Comparison of ENCODE assay signal across 12 cellular contexts in the genomic region with DNA sequence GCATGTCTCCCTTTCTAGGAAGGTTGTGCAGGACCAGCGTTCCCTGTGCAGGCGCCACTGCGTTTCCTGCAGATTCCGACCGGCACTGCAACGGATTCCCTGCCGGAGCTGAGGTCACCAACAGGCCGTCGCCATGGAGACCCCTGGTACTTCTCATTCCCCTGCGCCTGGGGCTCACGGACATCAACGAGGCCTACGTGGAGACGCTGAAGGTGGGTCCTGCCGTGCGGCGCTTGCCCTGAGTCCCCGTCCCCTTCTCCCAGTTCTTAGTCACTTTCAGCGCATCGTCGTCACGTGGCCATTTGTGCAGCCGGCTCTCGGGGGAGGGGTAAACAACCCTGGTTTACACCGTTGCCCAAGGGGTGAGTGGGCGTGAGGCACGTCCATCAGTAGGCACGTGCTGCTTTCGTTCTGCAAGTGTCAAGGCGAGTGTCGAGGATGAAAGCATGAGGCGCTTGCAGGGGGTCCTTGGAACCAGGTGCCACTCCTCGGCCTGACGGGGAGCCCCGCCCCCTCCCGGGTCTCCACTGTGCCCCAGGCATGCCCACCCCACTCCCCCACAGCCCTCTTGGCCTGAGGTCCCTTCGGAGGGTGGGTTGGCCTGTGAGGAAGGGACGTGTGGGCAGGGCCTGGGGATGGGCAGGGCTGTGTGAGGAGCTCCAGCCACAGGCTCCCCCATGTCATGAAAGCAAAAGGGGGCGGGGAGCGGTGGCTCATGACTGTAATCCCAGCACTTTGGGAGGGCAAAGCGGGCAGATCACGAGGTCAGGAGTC. TPM values are rescaled to one million over a fixed set of nuclear protein-coding genes. Genes with fewer than 3 reads are reported as not detected.
DNase-seq lines count a peak whose midpoint lies in the region; TF ChIP-seq lines count a peak whose summit lies in the region.
"Had no signal": no experiment of that assay in that cellular context is flagged by ENCODE, and none has a peak within 500 bp of the region (broad histone marks: within the 10 kb centered on the region; RNA-seq: fewer than 3 reads in every experiment).

No MANE protein-coding gene starts in this region.

- H3K79me1 ChIP-seq in neuronal stem cell (ENCODE audit: low read depth, low read length) = peaks cover 6% of the 10 kb centered on the region

- TF ChIP-seq RAD21 in SK-N-SH (IDR thresholded peaks at IDR 0.05; ENCODE audit: low read length) = peak; percentile 33; the same call in 1 of the 2 replicates

- CTCF ChIA-PET in SK-N-SH (lab: Yijun Ruan, JAX) = interaction anchor here (0.8 to 3.3 kb wide), 8 partner anchors 8 to 312 kb away, joined by 3 to 32 read pairs (median 6); a partner anchor contains a TSS
- CTCF ChIA-PET in HEK293T (lab: Yijun Ruan, JAX) = no interaction called here

- no peak overlapping the region for H4K91ac ChIP-seq in neuronal stem cell (ENCODE audit: low read depth, low read length, poor library complexity)

- H2AFZ ChIP-seq in SK-N-SH (ENCODE audit: low read depth) = no peak overlapping the region
- no peak overlapping the region for H2AFZ ChIP-seq in neuronal stem cell (ENCODE audit: low read length)

- H3K27ac ChIP-seq in SK-N-SH (ENCODE audit: low read depth in 2 of 2, low read length in 1 of 2) (peak overlapping the region; percentile 45 to 87; a peak in 3 of 4 replicates), dorsolateral prefrontal cortex (peak overlapping the region in 50 of 59 donors; percentile 2 to 86 (median 63)), neuronal stem cell (replicated peaks; ENCODE audit: low read length) (no peak overlapping the region)
- H3K27ac ChIP-seq: C4-2B, lower lobe of right lung had no signal

- H3K14ac ChIP-seq in neuronal stem cell (ENCODE audit: low read length) = no peak overlapping the region

- no peak overlapping the region for H2AK5ac ChIP-seq in neuronal stem cell (ENCODE audit: low read depth, low read length)

- intact Hi-C loops in dorsolateral prefrontal cortex (cut with DNase I) = loop anchor here in 1 of 2 donors (10.0 kb wide), 1 partner anchor 208 kb away; no protein-coding TSS in a partner anchor

- H3K23ac ChIP-seq in neuronal stem cell (ENCODE audit: low read depth, low read length, poor library complexity) = no peak overlapping the region

- no peak overlapping the region for H2BK15ac ChIP-seq in neuronal stem cell (ENCODE audit: low read length)

- TF ChIP-seq CTCF in SK-N-SH (IDR thresholded peaks at IDR 0.05) (no peak), dorsolateral prefrontal cortex (IDR thresholded peaks at IDR 0.05 in 54 of 56, conservative IDR thresholded peaks at IDR 0.05 in 2 of 56; ENCODE audit: low read depth in 1 of 56, partially characterized antibody in 56 of 56) (no peak)

- peaks cover 24% of the 10 kb centered on the region for H3F3A ChIP-seq in SK-N-SH (replicated peaks; ENCODE audit: insufficient read depth)

- H3K4me2 ChIP-seq in SK-N-SH (peak overlapping the region; percentile 44; the same call in 1 of the 2 replicates), neuronal stem cell (ENCODE audit: insufficient read depth, low read length, poor library complexity, severe bottlenecking) (no peak overlapping the region)

- no peak overlapping the region for H2BK12ac ChIP-seq in neuronal stem cell (ENCODE audit: low read length)

- H3K9me2 ChIP-seq in SK-N-SH = no peaks in the 10 kb centered on the region

- no peak overlapping the region for H2BK120ac ChIP-seq in neuronal stem cell (ENCODE audit: low read depth, low read length)

- no peaks in the 10 kb centered on the region for H3K79me2 ChIP-seq in SK-N-SH (ENCODE audit: insufficient read depth)

- H3K9me3 ChIP-seq in SK-N-SH = no peaks in the 10 kb centered on the region
- H3K9me3 ChIP-seq in neuronal stem cell (replicated peaks in 1 of 2; ENCODE audit: control insufficient read depth in 2 of 2, insufficient read depth in 1 of 2, low read depth in 1 of 2, low read length in 2 of 2) = no peaks in the 10 kb centered on the region
- H3K9me3 ChIP-seq: lower lobe of right lung had no signal

- DNase-seq in SK-N-SH (peak; percentile 91), dorsolateral prefrontal cortex (no peak), neuronal stem cell (ENCODE audit: low spot score) (peak; percentile 42), HEK293T (ENCODE audit: extremely low spot score) (no peak), DMS79 (lab: John Stamatoyannopoulos, UW) (no peak)
- no peak for DNase-seq in stimulated activated CD4-positive, alpha-beta T cell treated with anti-CD3 and anti-CD28 coated beads, Interleukin-2, amount 100 ng/mL, for 24 hours
- DNase-seq: activated naive CD4-positive, alpha-beta T cell treated with anti-CD3 and anti-CD28 coated beads for 36 hours; DMS79 treated with DMSO at 0.1 percent for 48 hours; lower lobe of right lung; NCI-H1105 treated with DMSO at 0.1 percent for 48 hours; stimulated activated naive CD8-positive, alpha-beta T cell treated with anti-CD3 and anti-CD28 coated beads, Interleukin-15, Interleukin-2, amounts not matched to agents 100 U/mL and 50 U/mL, for 24 hours had no signal

- WGBS in SK-N-SH (ENCODE audit: low lambda C conversion rate) = 78% methylated on average over 22 of the region's 42 CpGs
- no CpG with 5 or more reads among the region's 42 CpGs for WGBS in neuronal stem cell (ENCODE audit: extremely low coverage in 2 of 2, insufficient read length in 2 of 2, insufficient replicate concordance in 1 of 2), 2 donors

- H3K27me3 ChIP-seq in SK-N-SH (ENCODE audit: insufficient read depth) (no peaks in the 10 kb centered on the region), dorsolateral prefrontal cortex (no peaks in the 10 kb centered on the region), neuronal stem cell (ENCODE audit: control insufficient read depth in 3 of 3, insufficient read depth in 3 of 3, low read depth in 1 of 3, low read length in 3 of 3) (no peaks in the 10 kb centered on the region)

- no peak overlapping the region for H3K4ac ChIP-seq in neuronal stem cell (ENCODE audit: low read length)

- no peak overlapping the region for H2BK5ac ChIP-seq in neuronal stem cell (ENCODE audit: low read length)

- TF ChIP-seq EP300 in SK-N-SH (IDR thresholded peaks at IDR 0.05; ENCODE audit: borderline replicate concordance in 1 of 2, low read depth in 1 of 2, low read length in 1 of 2) = no peak

- H3K9ac ChIP-seq in SK-N-SH (no peak overlapping the region), neuronal stem cell (ENCODE audit: low read depth, low read length, poor library complexity) (peak overlapping the region; percentile 0)

- H4K20me1 ChIP-seq in SK-N-SH (ENCODE audit: insufficient read depth) = peaks cover 7% of the 10 kb centered on the region

- H3K4me1 ChIP-seq in SK-N-SH (ENCODE audit: control insufficient read depth in 1 of 2, insufficient read depth in 2 of 2, low read depth in 1 of 2, low read length in 1 of 2) = peaks cover 10 to 21% of the 10 kb centered on the region in 2 experiments; a peak in 2 of 4 replicates
- peaks cover 10 to 19% of the 10 kb centered on the region in 2 donors for H3K4me1 ChIP-seq in neuronal stem cell (ENCODE audit: control insufficient read depth in 2 of 2, insufficient read depth in 1 of 2, low read depth in 1 of 2, low read length in 2 of 2)
- H3K4me1 ChIP-seq: lower lobe of right lung had no signal

- no peak overlapping the region; a peak in 1 of 4 replicates for H3K4me3 ChIP-seq in SK-N-SH (ENCODE audit: low read depth in 2 of 2, low read length in 1 of 2)
- H3K4me3 ChIP-seq in dorsolateral prefrontal cortex = peak overlapping the region in 1 of 59 donors; percentile 14
- no peak overlapping the region for H3K4me3 ChIP-seq in neuronal stem cell (ENCODE audit: low read length in 2 of 2)
- H3K4me3 ChIP-seq: lower lobe of right lung had no signal

- H3K36me3 ChIP-seq in SK-N-SH (replicated peaks in 1 of 2; ENCODE audit: control insufficient read depth in 1 of 2, insufficient read depth in 2 of 2, low read length in 1 of 2) (peaks cover 10 to 44% of the 10 kb centered on the region in 2 experiments), neuronal stem cell (replicated peaks in 1 of 2; ENCODE audit: control insufficient read depth in 2 of 2, insufficient read depth in 2 of 2, low read length in 2 of 2) (peaks cover 27 to 56% of the 10 kb centered on the region in 2 donors)

- no peak overlapping the region for H3K18ac ChIP-seq in neuronal stem cell (ENCODE audit: low read length)

- POLR2A ChIA-PET in SK-N-SH (lab: Yijun Ruan, JAX) (interaction anchor here (0.6 kb wide), 1 partner anchor 12 kb away, joined by 3 read pairs; no protein-coding TSS in a partner anchor), HEK293T (lab: Yijun Ruan, JAX) (no interaction called here)

- no peak overlapping the region for H4K8ac ChIP-seq in neuronal stem cell (ENCODE audit: low read depth, low read length)

TF ChIP-seq in SK-N-SH, 30 proteins besides CTCF, POLR2A, EP300 and RAD21 (continues in another document):
- TF ChIP-seq NRF1 (IDR thresholded peaks at IDR 0.05; ENCODE audit: low read depth, low read length) (no peak), POLR2AphosphoS5 (IDR thresholded peaks at IDR 0.05; ENCODE audit: low read depth, low read length) (no peak)

TF ChIP-seq in HEK293T, 16 proteins besides CTCF, POLR2A, EP300 and RAD21 (continues in another document):
- TF ChIP-seq SUZ12 (IDR thresholded peaks at IDR 0.05) (no peak), ARNT (IDR thresholded peaks at IDR 0.05) (no peak), FOXK2 (IDR thresholded peaks at IDR 0.05) (no peak), CTBP1 (IDR thresholded peaks at IDR 0.05; ENCODE audit: borderline replicate concordance) (no peak)

RNA-seq across cellular contexts. Expression of a gene that starts 19.8 kb away (rescaled TPM):
- polyA plus RNA-seq in SK-N-SH (2012; rRNA removed) = 36.3 and 51.1 TPM in 2 replicates
- polyA plus RNA-seq in SK-N-SH (2012; cell fraction: cytosol; rRNA removed) = 32.5 and 40.9 TPM in 2 replicates
- polyA plus RNA-seq in SK-N-SH (2012; cell fraction: nucleus; rRNA removed) = 32.1 and 47.2 TPM in 2 replicates
- 10 to 100 TPM in 119 of 120 experiments, 1 to 10 TPM in 1; 9.9 to 26.6 (median 15.6) TPM for total RNA-seq in dorsolateral prefrontal cortex
- polyA plus RNA-seq in neuronal stem cell (2013, experiment 1 of 2) = 62.1 TPM
- polyA plus RNA-seq in neuronal stem cell (2013, experiment 2 of 2) = 62.7 TPM

RNA-seq across cellular contexts. Expression of a gene that starts 29.3 kb away (rescaled TPM):
- 105 and 107 TPM in 2 replicates for polyA plus RNA-seq in SK-N-SH (2012; rRNA removed)
- 53.2 and 85.0 TPM in 2 replicates for polyA plus RNA-seq in SK-N-SH (2012; cell fraction: cytosol; rRNA removed)
- 323 and 358 TPM in 2 replicates for polyA plus RNA-seq in SK-N-SH (2012; cell fraction: nucleus; rRNA removed)
- total RNA-seq in dorsolateral prefrontal cortex = 100 to 1,000 TPM in 104 of 120 experiments, 10 to 100 TPM in 16; 79.3 to 164 (median 118) TPM
- polyA plus RNA-seq in neuronal stem cell (2013, experiment 1 of 2) = 64.1 TPM
- polyA plus RNA-seq in neuronal stem cell (2013, experiment 2 of 2) = 62.1 TPM

RNA-seq across cellular contexts. Expression of a gene that starts 29.9 kb away (rescaled TPM):
- polyA plus RNA-seq in SK-N-SH (2012; rRNA removed) = 46.0 and 64.7 TPM in 2 replicates
- 30.7 and 40.1 TPM in 2 replicates for polyA plus RNA-seq in SK-N-SH (2012; cell fraction: cytosol; rRNA removed)
- polyA plus RNA-seq in SK-N-SH (2012; cell fraction: nucleus; rRNA removed) = 30.4 and 43.6 TPM in 2 replicates
- 10 to 100 TPM; 35.1 to 69.3 (median 54.0) TPM for total RNA-seq in dorsolateral prefrontal cortex
- polyA plus RNA-seq in neuronal stem cell (2013, experiment 1 of 2) = 54.6 TPM
- polyA plus RNA-seq in neuronal stem cell (2013, experiment 2 of 2) = 56.0 TPM

RNA-seq across cellular contexts. Expression of a gene that starts 35.0 kb away (rescaled TPM):
- 56.3 and 62.9 TPM in 2 replicates for polyA plus RNA-seq in SK-N-SH (2012; rRNA removed)
- polyA plus RNA-seq in SK-N-SH (2012; cell fraction: cytosol; rRNA removed) = 31.8 and 41.4 TPM in 2 replicates
- 212 and 214 TPM in 2 replicates for polyA plus RNA-seq in SK-N-SH (2012; cell fraction: nucleus; rRNA removed)
- total RNA-seq in dorsolateral prefrontal cortex = 10 to 100 TPM; 41.5 to 97.4 (median 61.9) TPM
- 25.2 TPM for polyA plus RNA-seq in neuronal stem cell (2013, experiment 1 of 2)
- polyA plus RNA-seq in neuronal stem cell (2013, experiment 2 of 2) = 27.0 TPM

Comparison
In these comparisons a context has a peak if more than half of its experiments do, and no peak if none do; other contexts are left out.
1. DNase-seq: peak in SK-N-SH (single experiment) and neuronal stem cell (single experiment); none in dorsolateral prefrontal cortex (0 of 10), stimulated activated CD4-positive, alpha-beta T cell treated with anti-CD3 and anti-CD28 coated beads, Interleukin-2, amount 100 ng/mL, for 24 hours (0 of 2), HEK293T (single experiment) and DMS79 (single experiment).